ENCODE assay signal across 8 cellular contexts in genomic region chr1:178192686-178193085, GRCh38.
DNase-seq lines count a peak whose midpoint lies in the region; ATAC-seq and TF ChIP-seq lines count a peak whose summit lies in the region.

No MANE protein-coding gene starts in this region.

- H3K4me1 Mint-ChIP-seq in CD14-positive monocyte: peaks cover 20% of the 10 kb centered on the region

- TF ChIP-seq CTCF in CD14-positive monocyte (IDR thresholded peaks at IDR 0.05) (no peak), colonic mucosa (IDR thresholded peaks at IDR 0.05) (no peak)

- peaks cover 9% of the 10 kb centered on the region for H3K79me1 ChIP-seq in mesenchymal stem cell (replicated peaks; ENCODE audit: low read length, poor library complexity, severe bottlenecking)

- H3K27ac ChIP-seq in colonic mucosa (peak overlapping the region; percentile 28), mesenchymal stem cell (ENCODE audit: low read length, poor library complexity, severe bottlenecking) (peak overlapping the region; percentile 28)
- H3K27ac ChIP-seq in effector memory CD4-positive, alpha-beta T cell (ENCODE audit: insufficient read depth, low read length, poor library complexity, severe bottlenecking): no peak overlapping the region

- no peak overlapping the region for H2BK5ac ChIP-seq in mesenchymal stem cell (ENCODE audit: low read depth, low read length, poor library complexity, severe bottlenecking)

- H2BK12ac ChIP-seq in mesenchymal stem cell (ENCODE audit: low read length in 2 of 2): no peak overlapping the region

- H4K91ac ChIP-seq in mesenchymal stem cell (ENCODE audit: low read length): no peak overlapping the region

- H3K4me1 ChIP-seq in colonic mucosa: no peaks in the 10 kb centered on the region
- peaks cover 4% of the 10 kb centered on the region for H3K4me1 ChIP-seq in mesenchymal stem cell (ENCODE audit: control insufficient read depth, insufficient read depth, low read depth, low read length)
- H3K4me1 ChIP-seq in effector memory CD4-positive, alpha-beta T cell (ENCODE audit: control insufficient read depth, insufficient read depth, low read length, poor library complexity, severe bottlenecking): no peaks in the 10 kb centered on the region

- H3K4ac ChIP-seq in mesenchymal stem cell (ENCODE audit: low read depth in 1 of 2, low read length in 2 of 2): no peak overlapping the region

- no peak overlapping the region for H3K14ac ChIP-seq in mesenchymal stem cell (ENCODE audit: low read length in 2 of 2)

- H3K36me3 ChIP-seq in colonic mucosa: no peaks in the 10 kb centered on the region
- no peaks in the 10 kb centered on the region for H3K36me3 ChIP-seq in mesenchymal stem cell (ENCODE audit: control insufficient read depth in 1 of 2, insufficient read depth in 2 of 2, low read depth in 1 of 2, low read length in 2 of 2)
- no peaks in the 10 kb centered on the region for H3K36me3 ChIP-seq in effector memory CD4-positive, alpha-beta T cell (ENCODE audit: control insufficient read depth, insufficient read depth, low read length)

- peak; percentile 63 for DNase-seq in CD14-positive monocyte (ENCODE audit: low spot score)
- peak; percentile 38 for DNase-seq in NCI-H69 (lab: John Stamatoyannopoulos, UW)
- peak; percentile 52 for DNase-seq in colonic mucosa
- peak; percentile 49 for DNase-seq in mesenchymal stem cell
- DNase-seq in NCI-H510A treated with DMSO at 0.1 percent for 48 hours (lab: John Stamatoyannopoulos, UW): no peak
- no peak for DNase-seq in effector memory CD4-positive, alpha-beta T cell

- H3K4me3 Mint-ChIP-seq in CD14-positive monocyte: peak overlapping the region; percentile 5 to 84

- peaks cover 0 to 3% (median 0%) of the 10 kb centered on the region in 7 donors for H3K9me3 Mint-ChIP-seq in CD14-positive monocyte

- intact Hi-C loops in CD14-positive monocyte (cut with micrococcal nuclease) (no loop called here), colonic mucosa (cut with DNase I) (no loop called here)

- no peak overlapping the region for H2BK15ac ChIP-seq in mesenchymal stem cell (ENCODE audit: low read depth, poor library complexity, severe bottlenecking)

- H3K9me3 ChIP-seq in colonic mucosa (no peaks in the 10 kb centered on the region), mesenchymal stem cell (ENCODE audit: control insufficient read depth, low read length) (no peaks in the 10 kb centered on the region)
- H3K9me3 ChIP-seq in effector memory CD4-positive, alpha-beta T cell (ENCODE audit: control insufficient read depth, low read length): no peaks in the 10 kb centered on the region

- H3K23ac ChIP-seq in mesenchymal stem cell (ENCODE audit: low read length in 2 of 2): no peak overlapping the region

- H3K27me3 Mint-ChIP-seq in CD14-positive monocyte (ENCODE audit: low read depth in 3 of 3): no peaks in the 10 kb centered on the region

- peak overlapping the region; percentile 13 to 89 (median 68) for H3K27ac Mint-ChIP-seq in CD14-positive monocyte

- H3K18ac ChIP-seq in mesenchymal stem cell (ENCODE audit: low read depth in 1 of 2, low read length in 2 of 2): no peak overlapping the region

- H3K4me2 ChIP-seq in mesenchymal stem cell (ENCODE audit: low read length, poor library complexity, severe bottlenecking): no peak overlapping the region

- no peak overlapping the region for H2AFZ ChIP-seq in mesenchymal stem cell (ENCODE audit: low read depth, low read length)

- no peak for ATAC-seq in GM19035 (IDR thresholded peaks at IDR 0.05; ENCODE audit: unreplicated experiment)
- no peak for ATAC-seq in HG03460 (IDR thresholded peaks at IDR 0.05; ENCODE audit: unreplicated experiment)

- no peaks in the 10 kb centered on the region for H3K36me3 Mint-ChIP-seq in CD14-positive monocyte

- no peak overlapping the region for H2AK5ac ChIP-seq in mesenchymal stem cell (ENCODE audit: low read length, severe bottlenecking)

- H3K4me3 ChIP-seq in colonic mucosa (no peak overlapping the region), mesenchymal stem cell (ENCODE audit: insufficient read depth in 1 of 2, low read depth in 1 of 2, low read length in 2 of 2) (peak overlapping the region in 1 of 2 experiments; percentile 40)
- H3K4me3 ChIP-seq in effector memory CD4-positive, alpha-beta T cell (ENCODE audit: insufficient read depth, low read depth, low read length, poor library complexity, severe bottlenecking): no peak overlapping the region

- WGBS in mesenchymal stem cell: 92% methylated on average over 3 of the region's 3 CpGs

- no peak overlapping the region for H2BK120ac ChIP-seq in mesenchymal stem cell (ENCODE audit: low read depth, low read length)

- H3K27me3 ChIP-seq in colonic mucosa: no peaks in the 10 kb centered on the region
- no peaks in the 10 kb centered on the region for H3K27me3 ChIP-seq in mesenchymal stem cell (ENCODE audit: control insufficient read depth in 1 of 2, insufficient read depth in 1 of 2, low read length in 2 of 2)
- H3K27me3 ChIP-seq in effector memory CD4-positive, alpha-beta T cell (replicated peaks; ENCODE audit: control insufficient read depth, insufficient read depth, low read length, poor library complexity, severe bottlenecking): no peaks in the 10 kb centered on the region

- H3K9ac ChIP-seq in colonic mucosa (ENCODE audit: low read depth in 2 of 2, low read length in 2 of 2) (no peak overlapping the region), mesenchymal stem cell (ENCODE audit: low read length) (peak overlapping the region; percentile 26)

- no peak overlapping the region for H4K8ac ChIP-seq in mesenchymal stem cell (ENCODE audit: low read length)

Comparison
In these comparisons a context has a peak if more than half of its experiments do, and no peak if none do; other contexts are left out.
1. DNase-seq: peak in CD14-positive monocyte (single experiment), NCI-H69 (single experiment), colonic mucosa (single experiment) and mesenchymal stem cell (single experiment); none in NCI-H510A treated with DMSO at 0.1 percent for 48 hours (single experiment) and effector memory CD4-positive, alpha-beta T cell (0 of 3).